ENCODE assay signal across 16 cellular contexts in genomic region chr17:28792877-28793666, GRCh38. TPM values are rescaled to one million over a fixed set of nuclear protein-coding genes. Genes with fewer than 3 reads are reported as not detected.
DNase-seq lines count a peak whose midpoint lies in the region; ATAC-seq, FAIRE-seq and TF ChIP-seq lines count a peak whose summit lies in the region.
"Had no signal": no experiment of that assay in that cellular context is flagged by ENCODE, and none has a peak within 500 bp of the region (broad histone marks: within the 10 kb centered on the region; RNA-seq: fewer than 3 reads in every experiment).

No MANE protein-coding gene starts in this region.

- DNase-seq in EH (ENCODE audit: low read depth) (peak; percentile 12), NOMO-1 treated with dmso at 0.1 percent for 144 hours (lab: John Stamatoyannopoulos, UW; ENCODE audit: unreplicated experiment) (peak; percentile 6), dermis blood vessel endothelial cell (peak; percentile 14), UCSD-AML1 (lab: John Stamatoyannopoulos, UW; ENCODE audit: unreplicated experiment) (no peak), HTR-8/SVneo (ENCODE audit: insufficient read length, low spot score) (no peak), Right ventricle myocardium superior (no peak)
- DNase-seq: activated CD4-positive, alpha-beta T cell treated with anti-CD3 and anti-CD28 coated beads, Interleukin-2, amount 50 U/mL, for 48 hours; brain microvascular endothelial cell; head of caudate nucleus; HFFc6; left ventricle myocardium superior; NCI-H2029; T-helper 2 cell had no signal

- FAIRE-seq in HTR-8/SVneo (lab: Jason Lieb, UNC), result no peak

- intact Hi-C loops in Right ventricle myocardium superior (cut with DNase I), result no loop called here

- ATAC-seq in HG03025 (IDR thresholded peaks at IDR 0.05; ENCODE audit: low FRiP score, unreplicated experiment) (no peak), Right ventricle myocardium superior (ENCODE audit: poor library complexity) (no peak)
- ATAC-seq: left ventricle myocardium superior had no signal

- no peak for TF ChIP-seq CTCF in 22Rv1 (IDR thresholded peaks at IDR 0.05)

- H3K27ac ChIP-seq in 22Rv1, result peak overlapping the region; percentile 29; the same call in 1 of the 2 replicates
- H3K27ac ChIP-seq: brain microvascular endothelial cell, neutrophil had no signal

RNA-seq across cellular contexts. Expression of gene TRAF4, which starts 49.3 kb away (rescaled TPM):
- total RNA-seq in dermis blood vessel endothelial cell, result 32.1 and 37.4 TPM in 2 replicates
- total RNA-seq in Right ventricle myocardium superior, result 2.4 TPM

RNA-seq across cellular contexts. Expression of gene FAM222B, which starts 49.5 kb away (rescaled TPM):
- total RNA-seq in dermis blood vessel endothelial cell, result 9.5 and 14.6 TPM in 2 replicates
- total RNA-seq in Right ventricle myocardium superior, result 15.6 TPM

Comparison
In these comparisons a context has a peak if more than half of its experiments do, and no peak if none do; other contexts are left out.
1. DNase-seq: peak in EH (single experiment), NOMO-1 treated with dmso at 0.1 percent for 144 hours (single experiment) and dermis blood vessel endothelial cell (single experiment); none in UCSD-AML1 (single experiment), HTR-8/SVneo (single experiment) and Right ventricle myocardium superior (single experiment).